8 cellular contexts compared by ENCODE assay signal in genomic region chr11:64878223-64878493, GRCh38. TPM values are rescaled to one million over a fixed set of nuclear protein-coding genes. Genes with fewer than 3 reads are reported as not detected.
DNase-seq lines count a peak whose midpoint lies in the region; ATAC-seq, FAIRE-seq and TF ChIP-seq lines count a peak whose summit lies in the region.

No MANE protein-coding gene starts in this region.

- ATAC-seq in GM18907 (IDR thresholded peaks at IDR 0.05; ENCODE audit: unreplicated experiment) (peak; percentile 16), lung (ENCODE audit: insufficient read depth, low FRiP score) (peak; percentile 3), HG03439 (IDR thresholded peaks at IDR 0.05; ENCODE audit: unreplicated experiment) (no peak), GM19035 (IDR thresholded peaks at IDR 0.05; ENCODE audit: unreplicated experiment) (no peak)

- H3K4me3 ChIP-seq in Jurkat, Clone E6-1 (ENCODE audit: low read length), result peak overlapping the region; percentile 97
- H3K4me3 ChIP-seq in bronchial epithelial cell (ENCODE audit: low read depth, low read length) (peak overlapping the region; percentile 69), lung (peak overlapping the region; percentile 93)

- TF ChIP-seq CTCF in bronchial epithelial cell (IDR thresholded peaks at IDR 0.05; ENCODE audit: insufficient read depth, low read length, severe bottlenecking) (no peak), lung (IDR thresholded peaks at IDR 0.05; ENCODE audit: control extremely low read depth, extremely low read depth) (no peak)

- peaks cover 2 to 11% of the 10 kb centered on the region in 2 donors for H3K4me1 ChIP-seq in lung (ENCODE audit: control insufficient read depth in 2 of 2, insufficient read depth in 2 of 2, low read length in 2 of 2)

- no peaks in the 10 kb centered on the region for H3K9me3 ChIP-seq in lung (ENCODE audit: control insufficient read depth in 2 of 2, insufficient read depth in 1 of 2, low read length in 1 of 2)

- FAIRE-seq in bronchial epithelial cell (lab: Jason Lieb, UNC), result no peak

- peak overlapping the region; percentile 69 to 90 for H3K27ac ChIP-seq in lung (ENCODE audit: low read depth in 1 of 2, low read length in 1 of 2)

- no peak for DNase-seq in Jurkat, Clone E6-1 (ENCODE audit: low read depth, low spot score)
- DNase-seq in bronchial epithelial cell (ENCODE audit: low read depth) (no peak), lung (ENCODE audit: low spot score) (no peak), ureter (ENCODE audit: low spot score) (peak; percentile 66), NCI-H2081 treated with DMSO at 0.1 percent for 48 hours (lab: John Stamatoyannopoulos, UW) (no peak)

- WGBS in lung, 2 donors, result 0 to 1% methylated on average over 21 of the region's 21 CpGs

- peaks cover 6% of the 10 kb centered on the region for H3K36me3 ChIP-seq in bronchial epithelial cell (ENCODE audit: control insufficient read depth, insufficient read depth, low read length)
- H3K36me3 ChIP-seq in lung (ENCODE audit: control insufficient read depth in 2 of 2, insufficient read depth in 2 of 2, low read length in 2 of 2), result peaks cover 4 to 7% of the 10 kb centered on the region in 2 donors

- H3K27me3 ChIP-seq in bronchial epithelial cell (ENCODE audit: control insufficient read depth, insufficient read depth, low read length) (no peaks in the 10 kb centered on the region), lung (ENCODE audit: control insufficient read depth, insufficient read depth) (no peaks in the 10 kb centered on the region)

RNA-seq across cellular contexts. Expression of gene EHD1, which starts 0.3 kb away (rescaled TPM):
- 34.9 TPM for polyA plus RNA-seq in Jurkat, Clone E6-1 (2012; ENCODE audit: insufficient read depth, insufficient read length)
- total RNA-seq in bronchial epithelial cell (32.9 and 40.7 TPM in 2 replicates), lung (100 to 1,000 TPM in 1 of 2 donors, 10 to 100 TPM in 1; 71.2 to 139 TPM), ureter (47.3 TPM)
- polyA plus RNA-seq in lung, result 100 to 1,000 TPM in 1 of 2 donors, 10 to 100 TPM in 1; 42.1 to 144 TPM

RNA-seq across cellular contexts. Expression of gene CDC42BPG, which starts 33.7 kb away (rescaled TPM):
- polyA plus RNA-seq in Jurkat, Clone E6-1 (2012; ENCODE audit: insufficient read depth, insufficient read length), result 4.6 TPM
- total RNA-seq in bronchial epithelial cell (16.6 and 23.0 TPM in 2 replicates), lung (10 to 100 TPM; 11.2 to 23.5 TPM), ureter (28.5 TPM)
- 1 to 10 TPM; 7.1 to 10.0 TPM for polyA plus RNA-seq in lung

RNA-seq across cellular contexts. Expression of gene ATG2A, which starts 38.9 kb away (rescaled TPM):
- 11.6 TPM for polyA plus RNA-seq in Jurkat, Clone E6-1 (2012; ENCODE audit: insufficient read depth, insufficient read length)
- 6.1 and 7.8 TPM in 2 replicates for total RNA-seq in bronchial epithelial cell
- 10 to 100 TPM; 17.4 to 32.5 TPM for total RNA-seq in lung
- polyA plus RNA-seq in lung, result 10 to 100 TPM; 19.1 to 22.9 TPM
- total RNA-seq in ureter, result 27.9 TPM

RNA-seq across cellular contexts. Expression of gene PPP2R5B, which starts 46.3 kb away (rescaled TPM):
- 12.8 TPM for polyA plus RNA-seq in Jurkat, Clone E6-1 (2012; ENCODE audit: insufficient read depth, insufficient read length)
- total RNA-seq in bronchial epithelial cell (8.2 and 14.3 TPM in 2 replicates), lung (10 to 100 TPM in 1 of 2 donors, 1 to 10 TPM in 1; 9.8 to 27.8 TPM), ureter (18.9 TPM)
- 10 to 100 TPM; 14.4 to 20.2 TPM for polyA plus RNA-seq in lung

RNA-seq across cellular contexts. Expression of gene GPHA2, which starts 57.5 kb away (rescaled TPM):
- not detected for polyA plus RNA-seq in Jurkat, Clone E6-1 (2012; ENCODE audit: insufficient read depth, insufficient read length)
- total RNA-seq in bronchial epithelial cell (not detected in 2 replicates), lung (not detected), ureter (not detected)
- polyA plus RNA-seq in lung, result under 1 TPM in 1 of 2 donors, not detected in 1; 0.19 TPM

Comparison
In these comparisons a context has a peak if more than half of its experiments do, and no peak if none do; other contexts are left out.
1. ATAC-seq: peak in GM18907 (single experiment) and lung (single experiment); none in HG03439 (single experiment) and GM19035 (single experiment).
2. Peak in every context shown above with its lines, with median percentiles within 50 percentile points of each other: H3K4me3 ChIP-seq.